24 cellular contexts compared by ENCODE assay signal in genomic region chr2:144694456-144694855, GRCh38.
DNase-seq lines count a peak whose midpoint lies in the region; ATAC-seq and TF ChIP-seq lines count a peak whose summit lies in the region.
"Had no signal": no experiment of that assay in that cellular context is flagged by ENCODE, and none has a peak within 500 bp of the region (broad histone marks: within the 10 kb centered on the region; RNA-seq: fewer than 3 reads in every experiment).

No MANE protein-coding gene starts in this region.

- H3K4me1 ChIP-seq in OCI-LY7 (ENCODE audit: insufficient read depth, low read length, poor library complexity, severe bottlenecking) (no peaks in the 10 kb centered on the region), osteoblast (ENCODE audit: insufficient read depth, low read length) (no peaks in the 10 kb centered on the region)
- H3K4me1 ChIP-seq: colonic mucosa had no signal

- no peaks in the 10 kb centered on the region for H3K9me2 ChIP-seq in OCI-LY7 (ENCODE audit: insufficient read depth, low read length)

- H2AFZ ChIP-seq in OCI-LY7 (ENCODE audit: low read length): 0 out of 2 replicates have a peak overlapping the region, but pooled peaks have one; percentile 9
- no peak overlapping the region for H2AFZ ChIP-seq in osteoblast (ENCODE audit: low read length)

- intact Hi-C loops in OCI-LY7 (cut with micrococcal nuclease; ENCODE audit: unreplicated experiment): no loop called here

- H3K36me3 ChIP-seq in OCI-LY7 (ENCODE audit: insufficient read depth, low read length) (no peaks in the 10 kb centered on the region), osteoblast (ENCODE audit: insufficient read depth, low read length) (no peaks in the 10 kb centered on the region)
- H3K36me3 ChIP-seq: brain microvascular endothelial cell, colonic mucosa, thoracic aorta had no signal

- no peak overlapping the region for H3K4me2 ChIP-seq in OCI-LY7 (ENCODE audit: low read length)
- no peak overlapping the region for H3K4me2 ChIP-seq in osteoblast (ENCODE audit: insufficient read depth, low read length)
- H3K4me2 ChIP-seq: KMS-11 had no signal

- H4K20me1 ChIP-seq in OCI-LY7 (ENCODE audit: insufficient read depth, low read length) (no peaks in the 10 kb centered on the region), osteoblast (ENCODE audit: insufficient read depth, low read length) (no peaks in the 10 kb centered on the region)

- DNase-seq in HPDE6-E6E7 (ENCODE audit: extremely low spot score) (peak; percentile 13), NCI-H1436 (lab: John Stamatoyannopoulos, UW) (peak; percentile 21), OCI-LY7 (ENCODE audit: low spot score) (no peak), epithelial cell of prostate (ENCODE audit: low read depth, low spot score) (peak; percentile 39), osteoblast (ENCODE audit: insufficient read length, low spot score, missing footprints) (no peak), SW 1271 (lab: John Stamatoyannopoulos, UW) (no peak)
- DNase-seq: activated CD8-positive, alpha-beta T cell treated with anti-CD3 and anti-CD28 coated beads for 36 hours; activated effector memory CD4-positive, alpha-beta T cell treated with anti-CD3 and anti-CD28 coated beads, Interleukin-2, amount 50 U/mL, for 16 hours; activated T-cell treated with anti-CD3 and anti-CD28 coated beads for 4 hours; brain microvascular endothelial cell; CD8-positive, alpha-beta memory T cell; colonic mucosa; DMS79 treated with DMSO at 0.1 percent for 48 hours; endodermal cell; mesenchymal stem cell; NCI-H2227 treated with DMSO at 0.1 percent for 48 hours; NK-92 treated with Interleukin-12 subunit alpha and Interleukin-12 subunit beta, amount 100 ng/mL, for 24 hours; right cardiac atrium; stimulated activated CD4-positive, alpha-beta T cell treated with anti-CD3 and anti-CD28 coated beads, Interleukin-4, amount 100 ng/mL, for 24 hours; stimulated activated naive CD4-positive, alpha-beta T cell treated with Interleukin-2 at 50 U/mL for 16 hours had no signal

- CTCF ChIA-PET in OCI-LY7 (lab: Charles Lee; ENCODE audit: unreplicated experiment): no interaction called here

- H3K27ac ChIP-seq in OCI-LY7 (ENCODE audit: low read depth, low read length, poor library complexity, severe bottlenecking) (no peak overlapping the region), epithelial cell of prostate (no peak overlapping the region), osteoblast (ENCODE audit: low read depth, low read length) (no peak overlapping the region)
- H3K27ac ChIP-seq: brain microvascular endothelial cell, colonic mucosa, KMS-11 had no signal

- peaks cover 5% of the 10 kb centered on the region; the same call in 1 of the 2 replicates for H3K9me3 ChIP-seq in OCI-LY7 (ENCODE audit: low read length)
- no peaks in the 10 kb centered on the region for H3K9me3 ChIP-seq in osteoblast (ENCODE audit: low read depth, low read length)
- H3K9me3 ChIP-seq: colonic mucosa, thoracic aorta had no signal

- no peak for ATAC-seq in GM21619 (IDR thresholded peaks at IDR 0.05; ENCODE audit: unreplicated experiment)
- ATAC-seq: activated CD4-positive, CD25-positive, alpha-beta regulatory T cell treated with anti-CD3 and anti-CD28 coated beads, Interleukin-2, amount 50 U/mL, for 24 hours; activated CD8-positive, alpha-beta T cell treated with anti-CD3 and anti-CD28 coated beads for 36 hours; right cardiac atrium had no signal

- H3K4me3 ChIP-seq in OCI-LY7 (ENCODE audit: low read depth, low read length, poor library complexity, severe bottlenecking) (no peak overlapping the region), osteoblast (ENCODE audit: insufficient read depth, low read length) (no peak overlapping the region)
- H3K4me3 ChIP-seq: colonic mucosa, thoracic aorta had no signal

- POLR2A ChIA-PET in OCI-LY7 (lab: Charles Lee): interaction anchor here (2.1 kb wide), 1 partner anchor 12 kb away, joined by 4 read pairs; no protein-coding TSS in a partner anchor

- BruUV-seq in OCI-LY7 (replicated peaks; lab: Mats Ljungman, UMichigan): no TSS peak

- H3K27me3 ChIP-seq in osteoblast (ENCODE audit: insufficient read depth, low read length): no peaks in the 10 kb centered on the region
- H3K27me3 ChIP-seq: brain microvascular endothelial cell, colonic mucosa had no signal

- H3K79me2 ChIP-seq in OCI-LY7 (ENCODE audit: insufficient read depth, low read depth, low read length) (no peaks in the 10 kb centered on the region), osteoblast (ENCODE audit: insufficient read depth, low read length) (no peaks in the 10 kb centered on the region)

- no peak for TF ChIP-seq CTCF in OCI-LY7 (conservative IDR thresholded peaks at IDR 0.05; ENCODE audit: low read length)
- no peak for TF ChIP-seq CTCF in osteoblast (IDR thresholded peaks at IDR 0.05; ENCODE audit: extremely low read depth, low read depth, low read length)

Comparison
In these comparisons a context has a peak if more than half of its experiments do, and no peak if none do; other contexts are left out.
1. DNase-seq: peak in HPDE6-E6E7 (single experiment), NCI-H1436 (single experiment) and epithelial cell of prostate (single experiment); none in OCI-LY7 (single experiment), osteoblast (single experiment) and SW 1271 (0 of 2).